ENCODE assay signal across 15 cellular contexts in the genomic region with DNA sequence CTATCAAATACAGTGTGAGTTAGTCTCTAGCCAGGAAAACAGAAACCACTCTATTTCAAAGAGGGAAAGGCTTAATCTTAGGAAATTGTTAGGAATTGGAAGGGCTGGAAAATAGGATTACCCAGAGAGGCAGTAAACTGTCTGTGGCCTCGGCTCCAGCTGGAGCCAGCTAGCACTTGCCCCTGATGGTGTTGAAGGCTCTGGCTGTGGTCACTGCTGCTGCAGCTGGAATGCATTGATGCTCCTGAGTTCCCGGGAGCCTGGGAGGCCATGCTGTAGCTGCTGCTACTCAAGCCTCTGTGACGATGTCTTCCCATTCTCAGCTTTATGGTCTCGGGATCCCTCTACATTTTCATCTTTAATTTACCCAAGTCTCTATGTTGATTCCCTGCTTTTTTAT.
DNase-seq lines count a peak whose midpoint lies in the region; ATAC-seq and TF ChIP-seq lines count a peak whose summit lies in the region.
"Had no signal": no experiment of that assay in that cellular context is flagged by ENCODE, and none has a peak within 500 bp of the region (broad histone marks: within the 10 kb centered on the region; RNA-seq: fewer than 3 reads in every experiment).

No MANE protein-coding gene starts in this region.

- no peak for ATAC-seq in HG02870 (IDR thresholded peaks at IDR 0.05; ENCODE audit: unreplicated experiment)
- ATAC-seq: activated CD8-positive, alpha-beta T cell treated with anti-CD3 and anti-CD28 coated beads, Interleukin-2, amount 10 ng/mL, durations not matched to agents 7 days and 5 days had no signal

- DNase-seq in AG08396 (ENCODE audit: low spot score) (peak; percentile 64), HFF-Myc (ENCODE audit: extremely low read depth, low read depth) (peak; percentile 19), epidermal melanocyte (ENCODE audit: insufficient read length, low spot score) (peak; percentile 38), medulla oblongata (ENCODE audit: extremely low spot score) (peak; percentile 7), KG1 (lab: John Stamatoyannopoulos, UW) (no peak), GM13976 (ENCODE audit: low spot score) (no peak)
- no peak for DNase-seq in NK-92 treated with Interleukin-12 subunit alpha and Interleukin-12 subunit beta, amount 100 ng/mL, for 24 hours (lab: John Stamatoyannopoulos, UW)
- DNase-seq: activated CD8-positive, alpha-beta T cell treated with anti-CD3 and anti-CD28 coated beads, Interleukin-2, amount 10 ng/mL, durations not matched to agents 7 days and 5 days; activated gamma-delta T cell; AML-193; NCI-H146; NCI-H524 treated with DMSO at 0.1 percent for 48 hours; T1000; transverse colon had no signal

- in situ Hi-C loops in GM13976 (cut with MboI; ENCODE audit: low sequenced_read_pairs, unreplicated experiment): no loop called here

- TF ChIP-seq CTCF in HFF-Myc (IDR thresholded peaks at IDR 0.05; ENCODE audit: low read depth, low read length, missing control alignments): no peak
- TF ChIP-seq CTCF in GM13976 (IDR thresholded peaks at IDR 0.05; ENCODE audit: borderline replicate concordance, control extremely low read depth, extremely low read depth, insufficient read depth, missing control alignments): no peak

- H3K4me3 ChIP-seq in HFF-Myc (replicated peaks; ENCODE audit: low read depth, low read length): no peak overlapping the region
- H3K4me3 ChIP-seq: transverse colon had no signal

Comparison
In these comparisons a context has a peak if more than half of its experiments do, and no peak if none do; other contexts are left out.
1. DNase-seq: peak in AG08396 (single experiment), HFF-Myc (single experiment), epidermal melanocyte (single experiment) and medulla oblongata (single experiment); none in KG1 (single experiment), NK-92 treated with Interleukin-12 subunit alpha and Interleukin-12 subunit beta, amount 100 ng/mL, for 24 hours (single experiment) and GM13976 (single experiment).